Comparison of ENCODE assay signal across 9 cellular contexts in genomic region chr3:129025691-129026435, GRCh38. TPM values are rescaled to one million over a fixed set of nuclear protein-coding genes. Genes with fewer than 3 reads are reported as not detected.
DNase-seq lines count a peak whose midpoint lies in the region; ATAC-seq, FAIRE-seq and TF ChIP-seq lines count a peak whose summit lies in the region.
"Had no signal": no experiment of that assay in that cellular context is flagged by ENCODE, and none has a peak within 500 bp of the region (broad histone marks: within the 10 kb centered on the region; RNA-seq: fewer than 3 reads in every experiment).

No MANE protein-coding gene starts in this region.

- FAIRE-seq in GM12891 (lab: Jason Lieb, UNC) = no peak

- no peaks in the 10 kb centered on the region for H4K20me1 ChIP-seq in IMR-90 (ENCODE audit: insufficient read depth, low read length)

- no TSS peak for BruUV-seq in IMR-90 (replicated peaks; lab: Mats Ljungman, UMichigan)

- H3K4ac ChIP-seq in IMR-90 (ENCODE audit: low read depth, low read length) = no peak overlapping the region

- H4K91ac ChIP-seq in IMR-90 (ENCODE audit: insufficient read depth, low read depth, low read length) = no peak overlapping the region

- no peak overlapping the region for H2BK5ac ChIP-seq in IMR-90 (ENCODE audit: low read depth, low read length, poor library complexity, severe bottlenecking)

- H3K9me1 ChIP-seq in IMR-90 (ENCODE audit: insufficient read depth, low read length) = peaks cover under 1% of the 10 kb centered on the region

- H3K56ac ChIP-seq in IMR-90 (ENCODE audit: extremely low read depth, insufficient read depth, low read length) = no peak overlapping the region

- H2AK9ac ChIP-seq in IMR-90 (replicated peaks; ENCODE audit: low read depth, low read length, poor library complexity) = no peak overlapping the region

- no peak overlapping the region; the same call in 1 of the 2 replicates for H3K4me2 ChIP-seq in IMR-90 (ENCODE audit: low read depth, low read length)

- H3K4me1 ChIP-seq in BE2C (peaks cover 4% of the 10 kb centered on the region; the same call in 1 of the 2 replicates), IMR-90 (ENCODE audit: control insufficient read depth, insufficient read depth, low read length) (peaks cover 16% of the 10 kb centered on the region)

- TF ChIP-seq CTCF in BE2C (IDR thresholded peaks at IDR 0.05; ENCODE audit: low read depth, low read length) (no peak), IMR-90 (conservative IDR thresholded peaks at IDR 0.05; ENCODE audit: low read depth, low read length) (no peak), nephron (IDR thresholded peaks at IDR 0.05; ENCODE audit: unreplicated experiment in 3 of 3) (no peak)

- TF ChIP-seq POLR2A in IMR-90 (IDR thresholded peaks at IDR 0.05; ENCODE audit: low read depth, low read length) (no peak), GM12891 (IDR thresholded peaks at IDR 0.05; ENCODE audit: low read depth, low read length) (no peak)

- H2BK120ac ChIP-seq in IMR-90 (ENCODE audit: low read depth, low read length) = peak overlapping the region; percentile 32; the same call in 1 of the 2 replicates

- H3K9me3 ChIP-seq in BE2C (no peaks in the 10 kb centered on the region), IMR-90 (ENCODE audit: control insufficient read depth, insufficient read depth, low read length) (peaks cover 6% of the 10 kb centered on the region; the same call in 1 of the 2 replicates)

- no peaks in the 10 kb centered on the region for H3K9me3 Mint-ChIP-seq in effector memory CD8-positive, alpha-beta T cell
- H3K9me3 Mint-ChIP-seq in nephron = peaks cover 5% of the 10 kb centered on the region

- H3K9ac ChIP-seq in IMR-90 (ENCODE audit: low read depth, low read length) = no peak overlapping the region

- H3K4me3 Mint-ChIP-seq in effector memory CD8-positive, alpha-beta T cell = peak overlapping the region; percentile 66 to 85
- H3K4me3 Mint-ChIP-seq in nephron = peak overlapping the region in 2 of 3 experiments; percentile 12 to 62

- H3K27me3 ChIP-seq in BE2C (no peaks in the 10 kb centered on the region), IMR-90 (ENCODE audit: control insufficient read depth, insufficient read depth, low read length) (peaks cover 35% of the 10 kb centered on the region)

- WGBS in IMR-90 (ENCODE audit: extremely low coverage in 2 of 2, insufficient read length in 1 of 2), 2 experiments = 40% methylated on average over 3 of the region's 8 CpGs; no CpG with 5 or more reads in 1 of the 2 experiments

- H3K27ac Mint-ChIP-seq in effector memory CD8-positive, alpha-beta T cell = peak overlapping the region; percentile 94 to 98
- H3K27ac Mint-ChIP-seq in nephron = peak overlapping the region in 1 of 3 experiments; percentile 24

- H2AFZ ChIP-seq in IMR-90 (replicated peaks; ENCODE audit: low read length, poor library complexity) = no peak overlapping the region

- H3K4me3 ChIP-seq in BE2C (ENCODE audit: low read depth, low read length) (no peak overlapping the region), IMR-90 (ENCODE audit: insufficient read depth, low read depth, low read length) (no peak overlapping the region)

- no peak overlapping the region; the same call in 1 of the 2 replicates for H2BK20ac ChIP-seq in IMR-90 (ENCODE audit: low read depth, low read length)

- H3K18ac ChIP-seq in IMR-90 (ENCODE audit: low read depth, low read length) = no peak overlapping the region

- H3K36me3 ChIP-seq in BE2C (no peaks in the 10 kb centered on the region), IMR-90 (ENCODE audit: control insufficient read depth, insufficient read depth, low read length) (no peaks in the 10 kb centered on the region)

- intact Hi-C loops in IMR-90 (cut with micrococcal nuclease) = no loop called here

- in situ Hi-C loops in IMR-90 (cut with MboI; ENCODE audit: low sequenced_read_pairs) = no loop called here
- in situ Hi-C loops in ACHN (cut with HindIII; ENCODE audit: low pct_ligation_motif_present, low pct_unique_long_range_greater_than_20kb, low sequenced_read_pairs) = no loop called here

- H4K8ac ChIP-seq in IMR-90 (ENCODE audit: low read depth in 2 of 2, low read length in 2 of 2) = no peak overlapping the region; a peak in 1 of 4 replicates

- H3K23ac ChIP-seq in IMR-90 (ENCODE audit: low read depth, low read length) = no peak overlapping the region

- dilution Hi-C loops in IMR-90 (cut with HindIII; ENCODE audit: low sequenced_read_pairs, unreplicated experiment) = no loop called here

- peaks cover 21 to 22% of the 10 kb centered on the region in 2 donors for H3K4me1 Mint-ChIP-seq in effector memory CD8-positive, alpha-beta T cell (ENCODE audit: low read depth in 2 of 2)
- H3K4me1 Mint-ChIP-seq in nephron = peaks cover 48% of the 10 kb centered on the region

- POLR2A ChIA-PET in IMR-90 (lab: Charles Lee; ENCODE audit: unreplicated experiment) = no interaction called here

- H3K14ac ChIP-seq in IMR-90 (replicated peaks; ENCODE audit: low read depth, low read length) = no peak overlapping the region

- DNase-seq in BE2C (peak; percentile 43), IMR-90 (no peak), SIG-M5 (lab: John Stamatoyannopoulos, UW) (no peak), GM12891 (ENCODE audit: insufficient read length, low spot score) (no peak), ACHN (no peak)
- no peak for DNase-seq in effector memory CD8-positive, alpha-beta T cell

- H3K36me3 Mint-ChIP-seq in effector memory CD8-positive, alpha-beta T cell (ENCODE audit: insufficient read depth) = peaks cover 11% of the 10 kb centered on the region
- no peaks in the 10 kb centered on the region for H3K36me3 Mint-ChIP-seq in nephron (ENCODE audit: low read depth)

- H2BK15ac ChIP-seq in IMR-90 (ENCODE audit: low read depth, low read length) = no peak overlapping the region

- H4K5ac ChIP-seq in IMR-90 (ENCODE audit: low read depth, low read length) = peak overlapping the region; percentile 81; the same call in 1 of the 2 replicates

- H3K27me3 Mint-ChIP-seq in effector memory CD8-positive, alpha-beta T cell = no peaks in the 10 kb centered on the region
- H3K27me3 Mint-ChIP-seq in nephron (ENCODE audit: low read depth) = peaks cover 11% of the 10 kb centered on the region

- CTCF ChIA-PET in IMR-90 (lab: Yijun Ruan, JAX) = interaction anchor here (1.2 to 1.5 kb wide), 2 partner anchors 27 to 56 kb away, joined by 3 to 6 read pairs; no protein-coding TSS in a partner anchor

- H3K27ac ChIP-seq in IMR-90 (ENCODE audit: insufficient read depth, low read length) = no peak overlapping the region; the same call in 1 of the 2 replicates

- H3K79me1 ChIP-seq in IMR-90 (ENCODE audit: low read depth in 1 of 2, low read length in 2 of 2) = no peaks in the 10 kb centered on the region

- no peak for TF ChIP-seq RAD21 in IMR-90 (IDR thresholded peaks at IDR 0.05; ENCODE audit: low read length)

- H2AK5ac ChIP-seq in IMR-90 (ENCODE audit: low read depth, low read length) = peak overlapping the region; percentile 20; the same call in 1 of the 2 replicates

- ATAC-seq in IMR-90 (ENCODE audit: low read depth) (peak; percentile 36), HG03521 (IDR thresholded peaks at IDR 0.05; ENCODE audit: unreplicated experiment) (no peak)
- no peak for ATAC-seq in effector memory CD8-positive, alpha-beta T cell (replicated peaks)

TF ChIP-seq in IMR-90, 13 proteins besides CTCF, POLR2A, EP300 and RAD21 (continues in another document):
- TF ChIP-seq FOS (IDR thresholded peaks at IDR 0.05; ENCODE audit: low read depth, low read length) (no peak), SMC3 (IDR thresholded peaks at IDR 0.05; ENCODE audit: low read depth, low read length) (no peak), NFE2L2 (IDR thresholded peaks at IDR 0.05; ENCODE audit: low read depth, low read length) (no peak), RFX5 (IDR thresholded peaks at IDR 0.05; ENCODE audit: low read depth, low read length) (no peak), MXI1 (IDR thresholded peaks at IDR 0.05; ENCODE audit: borderline replicate concordance, low read depth, low read length) (no peak)

TF ChIP-seq in GM12891, 5 proteins besides CTCF, POLR2A, EP300 and RAD21:
- no peak for TF ChIP-seq SPI1 (IDR thresholded peaks at IDR 0.05; ENCODE audit: low read depth, low read length)

RNA-seq across cellular contexts. Expression of gene EFCC1, which starts 24.8 kb away (rescaled TPM):
- not detected for polyA plus RNA-seq in BE2C (2012; ENCODE audit: insufficient read depth, insufficient read length, low read depth)
- not detected in 2 replicates for total RNA-seq in IMR-90 (2012; rRNA removed)
- polyA plus RNA-seq in IMR-90 (2012; rRNA removed) = not detected in 2 replicates
- not detected in 2 replicates for polyA plus RNA-seq in IMR-90 (2012; cell fraction: cytosol; rRNA removed)
- not detected in 2 replicates for polyA plus RNA-seq in IMR-90 (2012; cell fraction: nucleus; rRNA removed; ENCODE audit: low replicate concordance)
- polyA plus RNA-seq in GM12891 (2012; ENCODE audit: low read depth, missing spikeins) = not detected
- total RNA-seq: T-helper 1 cell treated with Interleukin-12 subunit alpha and Interleukin-12 subunit beta and Interleukin-4 antibody, amounts not matched to agents 30 ng/mL and 1 ng/mL, for 36 hours had no signal

RNA-seq across cellular contexts. Expression of gene CFAP92, which starts 32.0 kb away (rescaled TPM):
- polyA plus RNA-seq in BE2C (2012; ENCODE audit: insufficient read depth, insufficient read length, low read depth) = 0.68 TPM
- not detected in 2 replicates for total RNA-seq in IMR-90 (2012; rRNA removed)
- not detected in 2 replicates for polyA plus RNA-seq in IMR-90 (2012; rRNA removed)
- polyA plus RNA-seq in IMR-90 (2012; cell fraction: cytosol; rRNA removed) = not detected in 2 replicates
- polyA plus RNA-seq in IMR-90 (2012; cell fraction: nucleus; rRNA removed; ENCODE audit: low replicate concordance) = not detected in 2 replicates
- polyA plus RNA-seq in GM12891 (2012; ENCODE audit: low read depth, missing spikeins) = 0.08 TPM
- total RNA-seq: T-helper 1 cell treated with Interleukin-12 subunit alpha and Interleukin-12 subunit beta and Interleukin-4 antibody, amounts not matched to agents 30 ng/mL and 1 ng/mL, for 36 hours had no signal

RNA-seq across cellular contexts. Expression of gene GP9, which starts 34.7 kb away (rescaled TPM):
- polyA plus RNA-seq in BE2C (2012; ENCODE audit: insufficient read depth, insufficient read length, low read depth) = not detected
- total RNA-seq in IMR-90 (2012; rRNA removed) = not detected in 2 replicates
- not detected in 2 replicates for polyA plus RNA-seq in IMR-90 (2012; rRNA removed)
- polyA plus RNA-seq in IMR-90 (2012; cell fraction: cytosol; rRNA removed) = not detected in 2 replicates
- not detected in 2 replicates for polyA plus RNA-seq in IMR-90 (2012; cell fraction: nucleus; rRNA removed; ENCODE audit: low replicate concordance)
- polyA plus RNA-seq in GM12891 (2012; ENCODE audit: low read depth, missing spikeins) = 0.24 TPM
- total RNA-seq: T-helper 1 cell treated with Interleukin-12 subunit alpha and Interleukin-12 subunit beta and Interleukin-4 antibody, amounts not matched to agents 30 ng/mL and 1 ng/mL, for 36 hours had no signal
